8 cellular contexts compared by ENCODE assay signal in genomic region chr11:110173775-110174644, GRCh38.
DNase-seq lines count a peak whose midpoint lies in the region; ATAC-seq, FAIRE-seq and TF ChIP-seq lines count a peak whose summit lies in the region.

No MANE protein-coding gene starts in this region.

- CTCF ChIA-PET in Panc1 (lab: Charles Lee): interaction anchor here (0.6 kb wide), 1 partner anchor 14 kb away, joined by 3 read pairs; no protein-coding TSS in a partner anchor
- CTCF ChIA-PET in activated naive CD4-positive, alpha-beta T cell treated with anti-CD3 and anti-CD28 coated beads, Interleukin-2, amount 10 ng/mL, durations not matched to agents 7 days and 5 days (lab: Charles Lee): interaction anchor here (0.6 to 1.2 kb wide), 6 partner anchors 12 to 203 kb away, joined by 3 to 7 read pairs (median 4); no protein-coding TSS in a partner anchor

- no peaks in the 10 kb centered on the region; the same call in 1 of the 2 replicates for H3K4me1 ChIP-seq in Panc1 (ENCODE audit: control insufficient read depth, insufficient read depth, low read length)
- peaks cover 0 to 14% (median 3%) of the 10 kb centered on the region in 12 donors for H3K4me1 ChIP-seq in heart left ventricle

- POLR2A ChIA-PET in Panc1 (lab: Charles Lee): no interaction called here

- no peak overlapping the region for H3K4me3 Mint-ChIP-seq in activated naive CD4-positive, alpha-beta T cell treated with anti-CD3 and anti-CD28 coated beads, Interleukin-2, amount 10 ng/mL, durations not matched to agents 7 days and 5 days
- H3K4me3 Mint-ChIP-seq in progenitor cell of endocrine pancreas (ENCODE audit: low read depth): peak overlapping the region; percentile 16

- no peak overlapping the region for H3K27ac Mint-ChIP-seq in activated naive CD4-positive, alpha-beta T cell treated with anti-CD3 and anti-CD28 coated beads, Interleukin-2, amount 10 ng/mL, durations not matched to agents 7 days and 5 days
- no peak overlapping the region for H3K27ac Mint-ChIP-seq in progenitor cell of endocrine pancreas

- no peaks in the 10 kb centered on the region for H3K9me3 Mint-ChIP-seq in activated naive CD4-positive, alpha-beta T cell treated with anti-CD3 and anti-CD28 coated beads, Interleukin-2, amount 10 ng/mL, durations not matched to agents 7 days and 5 days
- H3K9me3 Mint-ChIP-seq in progenitor cell of endocrine pancreas (ENCODE audit: low read depth): no peaks in the 10 kb centered on the region

- TF ChIP-seq CTCF in Panc1 (IDR thresholded peaks at IDR 0.05): peak; percentile 96
- TF ChIP-seq CTCF in heart left ventricle (IDR thresholded peaks at IDR 0.05): peak; percentile 65 to 83 (median 75)
- peak; percentile 91 for TF ChIP-seq CTCF in progenitor cell of endocrine pancreas (IDR thresholded peaks at IDR 0.05; ENCODE audit: unreplicated experiment)

- in situ Hi-C loops in Panc1 (cut with HindIII; ENCODE audit: low pct_unique_long_range_greater_than_20kb, low sequenced_read_pairs): no loop called here

- peak; percentile 63 for ATAC-seq in GM18502 (IDR thresholded peaks at IDR 0.05; ENCODE audit: poor library complexity, unreplicated experiment)
- peak; percentile 65 for ATAC-seq in HG02973 (IDR thresholded peaks at IDR 0.05; ENCODE audit: unreplicated experiment)
- ATAC-seq in Panc1: peak; percentile 86
- peak in 3 of 4 donors; percentile 75 to 82 (median 77) for ATAC-seq in heart left ventricle
- ATAC-seq in GM21360 (IDR thresholded peaks at IDR 0.05; ENCODE audit: unreplicated experiment): no peak

- no peak overlapping the region for H3K27ac ChIP-seq in Panc1 (ENCODE audit: low read length)
- no peak overlapping the region for H3K27ac ChIP-seq in heart left ventricle

- no peaks in the 10 kb centered on the region for H3K36me3 Mint-ChIP-seq in activated naive CD4-positive, alpha-beta T cell treated with anti-CD3 and anti-CD28 coated beads, Interleukin-2, amount 10 ng/mL, durations not matched to agents 7 days and 5 days
- H3K36me3 Mint-ChIP-seq in progenitor cell of endocrine pancreas (ENCODE audit: insufficient read depth): no peaks in the 10 kb centered on the region

- H3K4me3 ChIP-seq in Panc1 (ENCODE audit: low read depth in 2 of 2, low read length in 2 of 2) (no peak overlapping the region), heart left ventricle (peak overlapping the region in 8 of 12 donors; percentile 14 to 51 (median 28))

- peaks cover 8% of the 10 kb centered on the region for H3K27me3 Mint-ChIP-seq in activated naive CD4-positive, alpha-beta T cell treated with anti-CD3 and anti-CD28 coated beads, Interleukin-2, amount 10 ng/mL, durations not matched to agents 7 days and 5 days
- H3K27me3 Mint-ChIP-seq in progenitor cell of endocrine pancreas: peaks cover 11% of the 10 kb centered on the region

- 11 to 19% (median 14%) methylated on average over 14 of the region's 14 CpGs for WGBS in heart left ventricle, 4 donors

- no peaks in the 10 kb centered on the region for H3K27me3 ChIP-seq in Panc1 (ENCODE audit: control insufficient read depth, insufficient read depth, low read length)
- H3K27me3 ChIP-seq in heart left ventricle: no peaks in the 10 kb centered on the region

- BruUV-seq in Panc1 (replicated peaks; lab: Mats Ljungman, UMichigan): no TSS peak

- intact Hi-C loops in Panc1 (cut with micrococcal nuclease; ENCODE audit: unreplicated experiment): loop anchor here (5.0 kb wide), 1 partner anchor 227 kb away; no protein-coding TSS in a partner anchor
- intact Hi-C loops in heart left ventricle (cut with DNase I): loop anchor here in 6 of 10 donors (5.0 to 10.0 kb wide), 4 partner anchors 222 to 1061 kb away; no protein-coding TSS in a partner anchor

- DNase-seq in Panc1 (ENCODE audit: low read depth, low spot score): no peak
- DNase-seq in activated naive CD4-positive, alpha-beta T cell treated with anti-CD3 and anti-CD28 coated beads, Interleukin-2, amount 10 ng/mL, durations not matched to agents 7 days and 5 days: peak; percentile 69
- peak; percentile 44 to 72 (median 62) for DNase-seq in heart left ventricle
- DNase-seq in progenitor cell of endocrine pancreas (ENCODE audit: low spot score, unreplicated experiment): peak; percentile 52
- DNase-seq in urothelium cell line (ENCODE audit: low spot score): peak; percentile 77

- no peak for TF ChIP-seq POLR2A in heart left ventricle (IDR thresholded peaks at IDR 0.05)

- peaks cover 6% of the 10 kb centered on the region for H3K4me1 Mint-ChIP-seq in activated naive CD4-positive, alpha-beta T cell treated with anti-CD3 and anti-CD28 coated beads, Interleukin-2, amount 10 ng/mL, durations not matched to agents 7 days and 5 days
- H3K4me1 Mint-ChIP-seq in progenitor cell of endocrine pancreas (ENCODE audit: low read depth): peaks cover 6% of the 10 kb centered on the region

- H3K36me3 ChIP-seq in Panc1 (ENCODE audit: control insufficient read depth, insufficient read depth, low read length) (no peaks in the 10 kb centered on the region), heart left ventricle (no peaks in the 10 kb centered on the region)

- H3K9me3 ChIP-seq in Panc1 (ENCODE audit: control insufficient read depth, insufficient read depth, low read depth, low read length) (no peaks in the 10 kb centered on the region), heart left ventricle (no peaks in the 10 kb centered on the region)

- FAIRE-seq in urothelium cell line (lab: Jason Lieb, UNC): no peak

Comparison
In these comparisons a context has a peak if more than half of its experiments do, and no peak if none do; other contexts are left out.
1. H3K4me3 ChIP-seq: peak in heart left ventricle (8 of 12); none in Panc1 (0 of 2).
2. Peak in every context shown above with its lines, with median percentiles within 50 percentile points of each other: CTCF ChIP-seq.